8 cellular contexts compared by ENCODE assay signal in genomic region chr3:52317601-52318000, GRCh38. TPM values are rescaled to one million over a fixed set of nuclear protein-coding genes. Genes with fewer than 3 reads are reported as not detected.
DNase-seq lines count a peak whose midpoint lies in the region.

No MANE protein-coding gene starts in this region.

- DNase-seq in NCI-H1436 (lab: John Stamatoyannopoulos, UW) (peak; percentile 74), NCI-H1436 treated with DMSO at 0.1 percent for 48 hours (lab: John Stamatoyannopoulos, UW) (no peak), mucosa of gallbladder (ENCODE audit: low spot score) (peak; percentile 42), NAMALWA (ENCODE audit: low spot score) (no peak), DMS 273 treated with DMSO at 0.1 percent for 48 hours (lab: John Stamatoyannopoulos, UW) (no peak)
- DNase-seq in activated CD4-positive, alpha-beta T cell treated with anti-CD3 and anti-CD28 coated beads, Interleukin-2, amount 50 U/mL, for 48 hours = peak; percentile 70 to 75
- DNase-seq in effector CD8-positive, alpha-beta T cell (lab: John Stamatoyannopoulos, UW) = peak; percentile 58
- DNase-seq in stimulated activated CD8-positive, alpha-beta memory T cell treated with anti-CD3 and anti-CD28 coated beads, Interleukin-4, amount 100 ng/mL, for 48 hours = peak; percentile 79

RNA-seq across cellular contexts. Expression of gene DNAH1, which starts 1.5 kb away (rescaled TPM):
- 13.8 TPM for total RNA-seq in mucosa of gallbladder

RNA-seq across cellular contexts. Expression of gene GLYCTK, which starts 30.0 kb away (rescaled TPM):
- 53.6 TPM for total RNA-seq in mucosa of gallbladder

RNA-seq across cellular contexts. Expression of gene WDR82, which starts 39.2 kb away (rescaled TPM):
- total RNA-seq in mucosa of gallbladder = 71.0 TPM

Comparison
In these comparisons a context has a peak if more than half of its experiments do, and no peak if none do; other contexts are left out.
1. DNase-seq: peak in NCI-H1436 (single experiment), activated CD4-positive, alpha-beta T cell treated with anti-CD3 and anti-CD28 coated beads, Interleukin-2, amount 50 U/mL, for 48 hours (2 of 2), effector CD8-positive, alpha-beta T cell (single experiment), mucosa of gallbladder (single experiment) and stimulated activated CD8-positive, alpha-beta memory T cell treated with anti-CD3 and anti-CD28 coated beads, Interleukin-4, amount 100 ng/mL, for 48 hours (single experiment); none in NCI-H1436 treated with DMSO at 0.1 percent for 48 hours (single experiment), NAMALWA (single experiment) and DMS 273 treated with DMSO at 0.1 percent for 48 hours (single experiment).